Comparison of ENCODE assay signal across 9 cellular contexts in genomic region chr17:42325026-42325425, GRCh38. TPM values are rescaled to one million over a fixed set of nuclear protein-coding genes. Genes with fewer than 3 reads are reported as not detected.
A peak's percentile ranks its signal among the peaks of the same experiment; 100 is the strongest.
DNase-seq lines count a peak whose midpoint lies in the region; ATAC-seq and TF ChIP-seq lines count a peak whose summit lies in the region.
"Had no signal": no experiment of that assay in that cellular context is flagged by ENCODE, and none has a peak within 500 bp of the region (broad histone marks: within the 10 kb centered on the region; RNA-seq: fewer than 3 reads in every experiment).

No MANE protein-coding gene starts in this region.

- no peak overlapping the region for H2BK15ac ChIP-seq in mesendoderm (replicated peaks; ENCODE audit: low read depth)

- POLR2A ChIA-PET in CD8-positive, alpha-beta T cell (lab: Charles Lee), result interaction anchor here (0.8 kb wide), 1 partner anchor 81 kb away, joined by 3 read pairs; no protein-coding TSS in a partner anchor

- no peaks in the 10 kb centered on the region for H3K27me3 Mint-ChIP-seq in activated T-helper 1 cell treated with anti-CD3 and anti-CD28 coated beads, Interleukin-12 subunit alpha, Interleukin-12 subunit beta, Interleukin-2, Interleukin-4 antibody, amounts not matched to agents 30 ng/mL and 10 ng/mL and 1 ng/mL, durations not matched to agents 14 hours and 24 hours and 36 hours (ENCODE audit: insufficient read depth)
- H3K27me3 Mint-ChIP-seq in CD8-positive, alpha-beta T cell (ENCODE audit: low read depth), result no peaks in the 10 kb centered on the region

- H2AK5ac ChIP-seq in mesendoderm (ENCODE audit: low read length), result no peak overlapping the region

- H3K27me3 ChIP-seq in smooth muscle cell (ENCODE audit: low read depth) (no peaks in the 10 kb centered on the region), mesendoderm (ENCODE audit: insufficient read depth, low read length, poor library complexity) (no peaks in the 10 kb centered on the region)
- H3K27me3 ChIP-seq in CD8-positive, alpha-beta T cell (ENCODE audit: insufficient read depth, low read length), result no peaks in the 10 kb centered on the region

- H2BK120ac ChIP-seq in mesendoderm (ENCODE audit: low read depth, low read length), result no peak overlapping the region

- intact Hi-C loops in activated T-helper 1 cell treated with anti-CD3 and anti-CD28 coated beads, Interleukin-12 subunit alpha, Interleukin-12 subunit beta, Interleukin-2, Interleukin-4 antibody, amounts not matched to agents 30 ng/mL and 10 ng/mL and 1 ng/mL, durations not matched to agents 14 hours and 24 hours and 36 hours (cut with micrococcal nuclease), result no loop called here
- intact Hi-C loops in CD8-positive, alpha-beta T cell (cut with DNase I, micrococcal nuclease), result no loop called here

- no peak overlapping the region for H4K5ac ChIP-seq in mesendoderm (ENCODE audit: low read length)

- H3K36me3 Mint-ChIP-seq in activated T-helper 1 cell treated with anti-CD3 and anti-CD28 coated beads, Interleukin-12 subunit alpha, Interleukin-12 subunit beta, Interleukin-2, Interleukin-4 antibody, amounts not matched to agents 30 ng/mL and 10 ng/mL and 1 ng/mL, durations not matched to agents 14 hours and 24 hours and 36 hours (ENCODE audit: low read depth), result peaks cover 57% of the 10 kb centered on the region
- peaks cover 81% of the 10 kb centered on the region for H3K36me3 Mint-ChIP-seq in CD8-positive, alpha-beta T cell

- no peaks in the 10 kb centered on the region for H3K79me1 ChIP-seq in mesendoderm (ENCODE audit: low read length)

- H3K4me3 ChIP-seq in fibroblast of villous mesenchyme (ENCODE audit: low read depth, low read length), result no peak overlapping the region
- H3K4me3 ChIP-seq in smooth muscle cell, result no peak overlapping the region
- no peak overlapping the region for H3K4me3 ChIP-seq in CD8-positive, alpha-beta T cell (ENCODE audit: low read depth, low read length)
- H3K4me3 ChIP-seq in mesendoderm (ENCODE audit: low read length), result no peak overlapping the region

- H3K4me2 ChIP-seq in smooth muscle cell, result no peak overlapping the region
- H3K4me2 ChIP-seq in mesendoderm (ENCODE audit: low read length), result no peak overlapping the region

- peak overlapping the region; percentile 73 for H3K27ac ChIP-seq in smooth muscle cell (ENCODE audit: low read depth)
- no peak overlapping the region for H3K27ac ChIP-seq in CD8-positive, alpha-beta T cell (ENCODE audit: low read depth, low read length)
- no peak overlapping the region for H3K27ac ChIP-seq in mesendoderm (ENCODE audit: low read depth, low read length)

- H4K8ac ChIP-seq in mesendoderm (ENCODE audit: low read depth, low read length), result no peak overlapping the region

- DNase-seq in HK-2 (ENCODE audit: unreplicated experiment) (peak; percentile 77), fibroblast of villous mesenchyme (ENCODE audit: low read depth) (peak; percentile 72), smooth muscle cell (lab: John Stamatoyannopoulos, UW; ENCODE audit: unreplicated experiment) (no peak), mesendoderm (no peak), activated gamma-delta T cell (lab: John Stamatoyannopoulos, UW) (no peak)
- no peak for DNase-seq in activated T-helper 1 cell treated with anti-CD3 and anti-CD28 coated beads, Interleukin-12 subunit alpha, Interleukin-12 subunit beta, Interleukin-2, Interleukin-4 antibody, amounts not matched to agents 30 ng/mL and 10 ng/mL and 1 ng/mL, durations not matched to agents 14 hours and 24 hours and 36 hours (ENCODE audit: low spot score)
- DNase-seq in CD8-positive, alpha-beta T cell, result no peak
- DNase-seq: NCI-H1092 had no signal

- H3K23ac ChIP-seq in mesendoderm (ENCODE audit: low read length), result no peak overlapping the region

- H3K27ac Mint-ChIP-seq in activated T-helper 1 cell treated with anti-CD3 and anti-CD28 coated beads, Interleukin-12 subunit alpha, Interleukin-12 subunit beta, Interleukin-2, Interleukin-4 antibody, amounts not matched to agents 30 ng/mL and 10 ng/mL and 1 ng/mL, durations not matched to agents 14 hours and 24 hours and 36 hours, result peak overlapping the region; percentile 68
- no peak overlapping the region for H3K27ac Mint-ChIP-seq in CD8-positive, alpha-beta T cell

- no peak overlapping the region for H2AFZ ChIP-seq in smooth muscle cell (ENCODE audit: low read depth)

- H3K9ac ChIP-seq in smooth muscle cell (ENCODE audit: low read depth), result no peak overlapping the region
- H3K9ac ChIP-seq in mesendoderm (ENCODE audit: low read length), result no peak overlapping the region

- no peak overlapping the region for H3K18ac ChIP-seq in mesendoderm (ENCODE audit: low read length)

- no peak overlapping the region for H3K4me3 Mint-ChIP-seq in activated T-helper 1 cell treated with anti-CD3 and anti-CD28 coated beads, Interleukin-12 subunit alpha, Interleukin-12 subunit beta, Interleukin-2, Interleukin-4 antibody, amounts not matched to agents 30 ng/mL and 10 ng/mL and 1 ng/mL, durations not matched to agents 14 hours and 24 hours and 36 hours
- H3K4me3 Mint-ChIP-seq in CD8-positive, alpha-beta T cell, result no peak overlapping the region

- CTCF ChIA-PET in CD8-positive, alpha-beta T cell (lab: Charles Lee), result interaction anchor here (0.7 to 22.7 kb wide), 6 partner anchors 12 to 202 kb away, joined by 3 to 672 read pairs (median 4); partner anchors contain the start of gene STAT3

- H3K4me1 Mint-ChIP-seq in activated T-helper 1 cell treated with anti-CD3 and anti-CD28 coated beads, Interleukin-12 subunit alpha, Interleukin-12 subunit beta, Interleukin-2, Interleukin-4 antibody, amounts not matched to agents 30 ng/mL and 10 ng/mL and 1 ng/mL, durations not matched to agents 14 hours and 24 hours and 36 hours (ENCODE audit: low read depth), result peaks cover 47% of the 10 kb centered on the region
- peaks cover 28% of the 10 kb centered on the region for H3K4me1 Mint-ChIP-seq in CD8-positive, alpha-beta T cell (ENCODE audit: low read depth)

- H4K20me1 ChIP-seq in smooth muscle cell (ENCODE audit: low read depth), result peaks cover 55% of the 10 kb centered on the region

- ATAC-seq in CD8-positive, alpha-beta T cell, result no peak
- no peak for ATAC-seq in HG03571 (IDR thresholded peaks at IDR 0.05; ENCODE audit: unreplicated experiment)

- H3K79me2 ChIP-seq in smooth muscle cell (ENCODE audit: low read depth) (no peaks in the 10 kb centered on the region), mesendoderm (ENCODE audit: control insufficient read depth, insufficient read depth, low read length) (no peaks in the 10 kb centered on the region)

- no peaks in the 10 kb centered on the region for H3K9me3 Mint-ChIP-seq in activated T-helper 1 cell treated with anti-CD3 and anti-CD28 coated beads, Interleukin-12 subunit alpha, Interleukin-12 subunit beta, Interleukin-2, Interleukin-4 antibody, amounts not matched to agents 30 ng/mL and 10 ng/mL and 1 ng/mL, durations not matched to agents 14 hours and 24 hours and 36 hours
- H3K9me3 Mint-ChIP-seq in CD8-positive, alpha-beta T cell, result no peaks in the 10 kb centered on the region

- no peak overlapping the region for H3K4ac ChIP-seq in mesendoderm (ENCODE audit: low read depth, low read length)

- H3K4me1 ChIP-seq in smooth muscle cell (ENCODE audit: low read depth) (peaks cover 15% of the 10 kb centered on the region), mesendoderm (ENCODE audit: control insufficient read depth, low read depth, low read length) (no peaks in the 10 kb centered on the region)
- H3K4me1 ChIP-seq in CD8-positive, alpha-beta T cell (ENCODE audit: insufficient read depth, low read length), result peaks cover 8% of the 10 kb centered on the region

- TF ChIP-seq CTCF in fibroblast of villous mesenchyme (IDR thresholded peaks at IDR 0.05; ENCODE audit: insufficient read depth, low read depth, low read length), result no peak
- TF ChIP-seq CTCF in smooth muscle cell (IDR thresholded peaks at IDR 0.05; ENCODE audit: borderline replicate concordance, insufficient read depth, poor library complexity, severe bottlenecking), result no peak
- TF ChIP-seq CTCF in CD8-positive, alpha-beta T cell (IDR thresholded peaks at IDR 0.05), result no peak

- H3F3A ChIP-seq in smooth muscle cell (ENCODE audit: low read depth), result peaks cover 19% of the 10 kb centered on the region

- WGBS in smooth muscle cell (ENCODE audit: low lambda C conversion rate), result 44% methylated on average over 7 of the region's 7 CpGs
- no CpG with 5 or more reads among the region's 7 CpGs for WGBS in mesendoderm (ENCODE audit: extremely low coverage, insufficient coverage, low lambda C conversion rate)

- no peak overlapping the region for H2BK5ac ChIP-seq in mesendoderm (ENCODE audit: low read length)

- H3K36me3 ChIP-seq in smooth muscle cell (ENCODE audit: low read depth) (peaks cover 11% of the 10 kb centered on the region), mesendoderm (ENCODE audit: control insufficient read depth, insufficient read depth, low read length) (peaks cover 4% of the 10 kb centered on the region)
- peaks cover 17% of the 10 kb centered on the region for H3K36me3 ChIP-seq in CD8-positive, alpha-beta T cell (ENCODE audit: insufficient read depth, low read length)

- H3K9me3 ChIP-seq in smooth muscle cell (replicated peaks; ENCODE audit: low read depth), result no peaks in the 10 kb centered on the region
- no peaks in the 10 kb centered on the region for H3K9me3 ChIP-seq in CD8-positive, alpha-beta T cell (ENCODE audit: low read length)

- H3K56ac ChIP-seq in mesendoderm (ENCODE audit: low read length), result no peak overlapping the region

RNA-seq across cellular contexts. Expression of gene STAT5A, which starts 36.7 kb away (rescaled TPM):
- 375 and 381 TPM in 2 replicates for total RNA-seq in activated T-helper 1 cell treated with anti-CD3 and anti-CD28 coated beads, Interleukin-12 subunit alpha, Interleukin-12 subunit beta, Interleukin-2, Interleukin-4 antibody, amounts not matched to agents 30 ng/mL and 10 ng/mL and 1 ng/mL, durations not matched to agents 14 hours and 24 hours and 36 hours
- total RNA-seq in fibroblast of villous mesenchyme (13.8 and 16.1 TPM in 2 replicates), smooth muscle cell (1.7 and 2.6 TPM in 2 replicates)
- 3.2 and 6.3 TPM in 2 replicates for polyA plus RNA-seq in smooth muscle cell
- 100 to 1,000 TPM; 300 to 319 TPM for total RNA-seq in CD8-positive, alpha-beta T cell
- 1.7 TPM for polyA plus RNA-seq in mesendoderm (2013, experiment 1 of 2)
- 1.7 TPM for polyA plus RNA-seq in mesendoderm (2013, experiment 2 of 2)

RNA-seq across cellular contexts. Expression of gene STAT5B, which starts 48.8 kb away (rescaled TPM):
- 191 and 199 TPM in 2 replicates for total RNA-seq in activated T-helper 1 cell treated with anti-CD3 and anti-CD28 coated beads, Interleukin-12 subunit alpha, Interleukin-12 subunit beta, Interleukin-2, Interleukin-4 antibody, amounts not matched to agents 30 ng/mL and 10 ng/mL and 1 ng/mL, durations not matched to agents 14 hours and 24 hours and 36 hours
- total RNA-seq in fibroblast of villous mesenchyme (33.5 and 38.4 TPM in 2 replicates), smooth muscle cell (10.7 and 29.3 TPM in 2 replicates)
- polyA plus RNA-seq in smooth muscle cell, result 12.4 and 15.0 TPM in 2 replicates
- 10 to 100 TPM; 85.2 to 85.5 TPM for total RNA-seq in CD8-positive, alpha-beta T cell
- 24.3 TPM for polyA plus RNA-seq in mesendoderm (2013, experiment 1 of 2)
- polyA plus RNA-seq in mesendoderm (2013, experiment 2 of 2), result 26.6 TPM

Comparison
In these comparisons a context has a peak if more than half of its experiments do, and no peak if none do; other contexts are left out.
1. DNase-seq: peak in HK-2 (single experiment) and fibroblast of villous mesenchyme (single experiment); none in activated T-helper 1 cell treated with anti-CD3 and anti-CD28 coated beads, Interleukin-12 subunit alpha, Interleukin-12 subunit beta, Interleukin-2, Interleukin-4 antibody, amounts not matched to agents 30 ng/mL and 10 ng/mL and 1 ng/mL, durations not matched to agents 14 hours and 24 hours and 36 hours (single experiment), smooth muscle cell (single experiment), CD8-positive, alpha-beta T cell (0 of 7), mesendoderm (single experiment) and activated gamma-delta T cell (single experiment).
2. RNA of gene STAT5A, which starts 36.7 kb away (total RNA-seq): 375 to 381 TPM in activated T-helper 1 cell treated with anti-CD3 and anti-CD28 coated beads, Interleukin-12 subunit alpha, Interleukin-12 subunit beta, Interleukin-2, Interleukin-4 antibody, amounts not matched to agents 30 ng/mL and 10 ng/mL and 1 ng/mL, durations not matched to agents 14 hours and 24 hours and 36 hours and 300 to 319 TPM in CD8-positive, alpha-beta T cell; 13.8 to 16.1 TPM in fibroblast of villous mesenchyme and 1.7 to 2.6 TPM in smooth muscle cell; every median in the first group is over 10 times any median in the second.